17 cellular contexts compared by ENCODE assay signal in genomic region chr7:105580022-105580740, GRCh38. TPM values are rescaled to one million over a fixed set of nuclear protein-coding genes. Genes with fewer than 3 reads are reported as not detected.
DNase-seq lines count a peak whose midpoint lies in the region; ATAC-seq and TF ChIP-seq lines count a peak whose summit lies in the region.
"Had no signal": no experiment of that assay in that cellular context is flagged by ENCODE, and none has a peak within 500 bp of the region (broad histone marks: within the 10 kb centered on the region; RNA-seq: fewer than 3 reads in every experiment).

No MANE protein-coding gene starts in this region.

- H3K4me1 ChIP-seq in SK-N-SH (ENCODE audit: control insufficient read depth in 1 of 2, insufficient read depth in 2 of 2, low read depth in 1 of 2, low read length in 1 of 2) (no peaks in the 10 kb centered on the region; a peak in 1 of 4 replicates), left lung (peaks cover 0 to 8% of the 10 kb centered on the region in 2 donors)
- H3K4me1 ChIP-seq: SJSA1, testis had no signal

- CTCF ChIA-PET in SK-N-SH (lab: Yijun Ruan, JAX), result interaction anchor here (0.8 to 1.6 kb wide), 7 partner anchors 9 to 462 kb away, joined by 3 to 5 read pairs (median 4); partner anchors contain the start of gene RINT1

- no peak overlapping the region for H3K4me3 ChIP-seq in SK-N-SH (ENCODE audit: low read depth in 2 of 2, low read length in 1 of 2)
- H3K4me3 ChIP-seq in choroid plexus epithelial cell (ENCODE audit: low read depth, low read length), result no peak overlapping the region
- no peak overlapping the region for H3K4me3 ChIP-seq in left lung
- H3K4me3 ChIP-seq: ovary, SJSA1 had no signal

- H3K9me3 ChIP-seq in SK-N-SH (no peaks in the 10 kb centered on the region), left lung (peaks cover 0 to 3% of the 10 kb centered on the region in 2 donors)
- H3K9me3 ChIP-seq: ovary, SJSA1, testis had no signal

- intact Hi-C loops in left lung (cut with DNase I), result no loop called here

- no peaks in the 10 kb centered on the region for H3K79me2 ChIP-seq in SK-N-SH (ENCODE audit: insufficient read depth)

- POLR2A ChIA-PET in SK-N-SH (lab: Yijun Ruan, JAX), result no interaction called here

- no peaks in the 10 kb centered on the region for H3K27me3 ChIP-seq in SK-N-SH (ENCODE audit: insufficient read depth)
- peaks cover 0 to 10% of the 10 kb centered on the region in 2 donors for H3K27me3 ChIP-seq in left lung
- H3K27me3 ChIP-seq: ovary, SJSA1, testis had no signal

- ATAC-seq in SK-N-SH treated with all-trans-retinoic acid at 6 μM for 48 hours (no peak), GM21381 (IDR thresholded peaks at IDR 0.05; ENCODE audit: unreplicated experiment) (no peak), left lung (no peak)

- WGBS in SK-N-SH (ENCODE audit: low lambda C conversion rate), result 90% methylated on average over 22 of the region's 22 CpGs

- peaks cover 16% of the 10 kb centered on the region for H3F3A ChIP-seq in SK-N-SH (replicated peaks; ENCODE audit: insufficient read depth)

- H4K20me1 ChIP-seq in SK-N-SH (ENCODE audit: insufficient read depth), result no peaks in the 10 kb centered on the region

- DNase-seq in SK-N-SH, result no peak
- DNase-seq in NCI-H2227 (lab: John Stamatoyannopoulos, UW; ENCODE audit: unreplicated experiment), result peak; percentile 69
- peak; percentile 17 for DNase-seq in choroid plexus epithelial cell (ENCODE audit: low read depth)
- peak; percentile 42 for DNase-seq in putamen (ENCODE audit: low spot score)
- no peak for DNase-seq in NCI-H2029 (lab: John Stamatoyannopoulos, UW)
- DNase-seq in left lung, result no peak
- DNase-seq: 8988T; mesenchymal stem cell; NCI-H2029 treated with DMSO at 0.1 percent for 48 hours; ovary; stimulated activated CD4-positive, alpha-beta T cell treated with anti-CD3 and anti-CD28 coated beads, Interleukin-12 subunit alpha, Interleukin-12 subunit beta, amount 100 ng/mL, for 4 hours; testis had no signal

- peak overlapping the region; percentile 90; the same call in 1 of the 2 replicates for H2AFZ ChIP-seq in SK-N-SH (ENCODE audit: low read depth)

- H3K9me2 ChIP-seq in SK-N-SH, result no peaks in the 10 kb centered on the region

- H3K9ac ChIP-seq in SK-N-SH, result no peak overlapping the region

- no peak overlapping the region for H3K27ac ChIP-seq in SK-N-SH (ENCODE audit: low read depth in 2 of 2, low read length in 1 of 2)
- H3K27ac ChIP-seq in left lung, result no peak overlapping the region
- H3K27ac ChIP-seq: ovary, SJSA1, testis, WERI-Rb-1 had no signal

- no peak for TF ChIP-seq RAD21 in SK-N-SH (IDR thresholded peaks at IDR 0.05; ENCODE audit: low read length)

- peak; percentile 32; the same call in 1 of the 2 replicates for TF ChIP-seq CTCF in SK-N-SH (IDR thresholded peaks at IDR 0.05)
- TF ChIP-seq CTCF in choroid plexus epithelial cell (conservative IDR thresholded peaks at IDR 0.05; ENCODE audit: low read depth, low read length), result peak; percentile 43
- TF ChIP-seq CTCF in left lung (IDR thresholded peaks at IDR 0.05), result no peak

- H3K36me3 ChIP-seq in SK-N-SH (replicated peaks in 1 of 2; ENCODE audit: control insufficient read depth in 1 of 2, insufficient read depth in 2 of 2, low read length in 1 of 2) (no peaks in the 10 kb centered on the region), left lung (no peaks in the 10 kb centered on the region)
- H3K36me3 ChIP-seq: ovary, SJSA1, WERI-Rb-1 had no signal

- TF ChIP-seq EP300 in SK-N-SH (IDR thresholded peaks at IDR 0.05; ENCODE audit: borderline replicate concordance in 1 of 2, low read depth in 1 of 2, low read length in 1 of 2), result no peak

- H3K4me2 ChIP-seq in SK-N-SH, result no peak overlapping the region

TF ChIP-seq in SK-N-SH, 30 proteins besides CTCF, POLR2A, EP300 and RAD21:
- no peak for TF ChIP-seq IRF3 (IDR thresholded peaks at IDR 0.05; ENCODE audit: low read depth, low read length)
- no peak for TF ChIP-seq EZH2phosphoT487 (IDR thresholded peaks at IDR 0.05; ENCODE audit: borderline replicate concordance, low read depth)

TF ChIP-seq in SK-N-SH treated with all-trans-retinoic acid at 6 μM for 48 hours, 23 proteins besides CTCF, POLR2A, EP300 and RAD21:
- no peak for TF ChIP-seq CREB5 (CRISPR knock-in tag; IDR thresholded peaks at IDR 0.05; ENCODE audit: low read depth)
- TF ChIP-seq ZNF70 (CRISPR knock-in tag; IDR thresholded peaks at IDR 0.05), result no peak
- TF ChIP-seq ZC3H10 (CRISPR knock-in tag; IDR thresholded peaks at IDR 0.05), result no peak
- TF ChIP-seq ESRRG (CRISPR knock-in tag; IDR thresholded peaks at IDR 0.05), result no peak

RNA-seq across cellular contexts. Expression of gene EFCAB10, which starts 1.1 kb away (rescaled TPM):
- 0.51 and 0.80 TPM in 2 replicates for polyA plus RNA-seq in SK-N-SH (2012; rRNA removed)
- 0.75 and 0.98 TPM in 2 replicates for polyA plus RNA-seq in SK-N-SH (2012; cell fraction: cytosol; rRNA removed)
- 0.19 and 0.98 TPM in 2 replicates for polyA plus RNA-seq in SK-N-SH (2012; cell fraction: nucleus; rRNA removed)
- 1 to 10 TPM; 2.4 to 5.0 TPM for total RNA-seq in left lung
- total RNA-seq: LHCN-M2, SJSA1 had no signal

RNA-seq across cellular contexts. Expression of gene RINT1, which starts 48.2 kb away (rescaled TPM):
- polyA plus RNA-seq in SK-N-SH (2012; rRNA removed), result 13.1 and 19.1 TPM in 2 replicates
- 17.7 and 17.8 TPM in 2 replicates for polyA plus RNA-seq in SK-N-SH (2012; cell fraction: cytosol; rRNA removed)
- 21.9 and 42.7 TPM in 2 replicates for polyA plus RNA-seq in SK-N-SH (2012; cell fraction: nucleus; rRNA removed)
- 10 to 100 TPM; 15.0 to 15.9 TPM for total RNA-seq in left lung

RNA-seq across cellular contexts. Expression of gene PUS7, which starts 58.1 kb away (rescaled TPM):
- polyA plus RNA-seq in SK-N-SH (2012; rRNA removed), result 18.8 and 22.6 TPM in 2 replicates
- 23.2 and 24.3 TPM in 2 replicates for polyA plus RNA-seq in SK-N-SH (2012; cell fraction: cytosol; rRNA removed)
- polyA plus RNA-seq in SK-N-SH (2012; cell fraction: nucleus; rRNA removed), result 30.1 and 38.2 TPM in 2 replicates
- 10 to 100 TPM; 10.3 to 16.6 TPM for total RNA-seq in left lung

Comparison
In these comparisons a context has a peak if more than half of its experiments do, and no peak if none do; other contexts are left out.
1. DNase-seq: peak in NCI-H2227 (single experiment), choroid plexus epithelial cell (single experiment) and putamen (single experiment); none in SK-N-SH (single experiment), NCI-H2029 (single experiment) and left lung (0 of 2).
2. CTCF ChIP-seq: peak in SK-N-SH (single experiment) and choroid plexus epithelial cell (single experiment); none in left lung (0 of 2).